ENCODE assay signal across 16 cellular contexts in the genomic region with DNA sequence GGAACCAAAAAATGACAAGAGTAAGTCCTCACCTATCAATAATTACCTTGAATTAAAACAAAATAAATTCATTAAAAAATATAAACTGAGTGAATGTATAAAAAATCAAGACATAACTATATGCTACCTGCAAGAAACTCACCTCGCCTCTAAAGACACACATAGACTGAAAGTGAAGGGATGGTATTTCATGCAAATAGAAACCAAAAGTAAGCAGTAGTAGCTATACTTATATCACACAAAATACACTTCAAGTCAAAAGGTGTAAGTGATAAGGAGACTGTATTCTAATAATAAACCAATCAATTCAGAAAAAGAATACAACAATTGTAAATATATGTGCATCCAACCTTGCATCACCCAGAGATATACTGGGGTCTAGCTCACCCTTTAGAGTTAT.
A peak's percentile ranks its signal among the peaks of the same experiment; 100 is the strongest.
DNase-seq lines count a peak whose midpoint lies in the region; ATAC-seq and TF ChIP-seq lines count a peak whose summit lies in the region.
"Had no signal": no experiment of that assay in that cellular context is flagged by ENCODE, and none has a peak within 500 bp of the region (broad histone marks: within the 10 kb centered on the region; RNA-seq: fewer than 3 reads in every experiment).

No MANE protein-coding gene starts in this region.

- H2AFZ ChIP-seq in GM23338 = no peak overlapping the region

- H3K4me1 Mint-ChIP-seq in GM23338 = no peaks in the 10 kb centered on the region
- H3K4me1 Mint-ChIP-seq: central memory CD8-positive, alpha-beta T cell; stimulated activated naive B cell treated with anti-CD40 and anti-IgM and Interleukin-4, amounts not matched to agents 10 μg/mL and 1 μg/mL and 100 μg/mL, for 72 hours had no signal

- no peaks in the 10 kb centered on the region for H3K9me2 ChIP-seq in GM23338 (ENCODE audit: insufficient read depth)

- H3K27ac Mint-ChIP-seq in GM23338 = no peak overlapping the region
- H3K27ac Mint-ChIP-seq: activated naive CD4-positive, alpha-beta T cell treated with anti-CD3 and anti-CD28 coated beads, Interleukin-2, amount 50 U/mL, for 72 hours; stimulated activated naive B cell treated with anti-CD40 and anti-IgM and Interleukin-4, amounts not matched to agents 10 μg/mL and 1 μg/mL and 100 μg/mL, for 72 hours had no signal

- H3K36me3 ChIP-seq in esophagus muscularis mucosa (no peaks in the 10 kb centered on the region), GM23338 (ENCODE audit: insufficient read depth) (no peaks in the 10 kb centered on the region)
- H3K36me3 ChIP-seq: heart left ventricle, vagina had no signal

- peak; percentile 88 for ATAC-seq in GM18511 (IDR thresholded peaks at IDR 0.05; ENCODE audit: unreplicated experiment)
- peak; percentile 96 for ATAC-seq in GM21360 (IDR thresholded peaks at IDR 0.05; ENCODE audit: unreplicated experiment)
- ATAC-seq in HG02852 (IDR thresholded peaks at IDR 0.05; ENCODE audit: unreplicated experiment) = peak; percentile 90
- ATAC-seq in HG03432 (IDR thresholded peaks at IDR 0.05; ENCODE audit: unreplicated experiment) = peak; percentile 91
- ATAC-seq in GM23338 = no peak
- ATAC-seq: activated naive CD4-positive, alpha-beta T cell treated with anti-CD3 and anti-CD28 coated beads, Interleukin-2, amount 50 U/mL, for 72 hours; heart left ventricle; stimulated activated naive B cell treated with anti-CD40 and anti-IgM and Interleukin-4, amounts not matched to agents 10 μg/mL and 1 μg/mL and 100 μg/mL, for 72 hours had no signal

- no peak for TF ChIP-seq EP300 in esophagus muscularis mucosa (IDR thresholded peaks at IDR 0.05)

- 92% methylated on average over 1 of the region's 1 CpG for WGBS in esophagus muscularis mucosa

- peaks cover 0 to 7% (median 0%) of the 10 kb centered on the region in 4 donors for H3K9me3 ChIP-seq in esophagus muscularis mucosa
- H3K9me3 ChIP-seq: vagina had no signal

- no peak for TF ChIP-seq POLR2A in esophagus muscularis mucosa (IDR thresholded peaks at IDR 0.05; ENCODE audit: low read depth)

- H3F3A ChIP-seq in GM23338 (replicated peaks; ENCODE audit: low read depth) = no peaks in the 10 kb centered on the region

- no peak overlapping the region for H3K4me3 ChIP-seq in esophagus muscularis mucosa
- H3K4me3 ChIP-seq in GM23338 = no peak overlapping the region
- H3K4me3 ChIP-seq: heart left ventricle, vagina had no signal

- intact Hi-C loops in esophagus muscularis mucosa (cut with DNase I) = no loop called here

- no peak for TF ChIP-seq CTCF in esophagus muscularis mucosa (IDR thresholded peaks at IDR 0.05)
- TF ChIP-seq CTCF in GM23338 (conservative IDR thresholded peaks at IDR 0.05; ENCODE audit: low read depth in 2 of 2) = no peak

- no peaks in the 10 kb centered on the region for H3K36me3 Mint-ChIP-seq in GM23338 (ENCODE audit: low read depth)
- H3K36me3 Mint-ChIP-seq: stimulated activated naive B cell treated with anti-CD40 and anti-IgM and Interleukin-4, amounts not matched to agents 10 μg/mL and 1 μg/mL and 100 μg/mL, for 72 hours had no signal

- H3K4me3 Mint-ChIP-seq in GM23338 = no peak overlapping the region
- H3K4me3 Mint-ChIP-seq: central memory CD8-positive, alpha-beta T cell; stimulated activated naive B cell treated with anti-CD40 and anti-IgM and Interleukin-4, amounts not matched to agents 10 μg/mL and 1 μg/mL and 100 μg/mL, for 72 hours had no signal

- H3K9me3 Mint-ChIP-seq in GM23338 = peaks cover 6% of the 10 kb centered on the region; the same call in 2 of the 3 replicates

- no peaks in the 10 kb centered on the region for H4K20me1 ChIP-seq in GM23338 (replicated peaks; ENCODE audit: insufficient read depth)

- no peak for DNase-seq in esophagus muscularis mucosa (ENCODE audit: extremely low spot score)
- no peak for DNase-seq in NCI-H1092 (lab: John Stamatoyannopoulos, UW)
- no peak for DNase-seq in RKO (ENCODE audit: low spot score)
- DNase-seq in GM23338 (ENCODE audit: low spot score) = no peak
- DNase-seq: DMS79 treated with DMSO at 0.1 percent for 48 hours; heart left ventricle; NCI-H526; stimulated activated CD4-positive, alpha-beta T cell treated with anti-CD3 and anti-CD28 coated beads, Interleukin-4, amount 100 ng/mL, for 1 hour; stimulated activated naive B cell treated with anti-CD40 and anti-IgM and Interleukin-4, amounts not matched to agents 10 μg/mL and 1 μg/mL and 100 μg/mL, for 72 hours had no signal

- no peaks in the 10 kb centered on the region for H3K79me2 ChIP-seq in GM23338 (replicated peaks; ENCODE audit: insufficient read depth)

- H3K27ac ChIP-seq in esophagus muscularis mucosa (replicated peaks in 1 of 4) (no peak overlapping the region), GM23338 (ENCODE audit: low read depth) (no peak overlapping the region)
- H3K27ac ChIP-seq: heart left ventricle, vagina had no signal

- H3K4me2 ChIP-seq in GM23338 = no peak overlapping the region

- H3K4me1 ChIP-seq in esophagus muscularis mucosa = no peaks in the 10 kb centered on the region
- H3K4me1 ChIP-seq in GM23338 (ENCODE audit: insufficient read depth) = no peaks in the 10 kb centered on the region
- H3K4me1 ChIP-seq: heart left ventricle, vagina had no signal

- no peaks in the 10 kb centered on the region for H3K27me3 Mint-ChIP-seq in GM23338 (ENCODE audit: insufficient read depth, low read depth, poor library complexity)
- H3K27me3 Mint-ChIP-seq: central memory CD8-positive, alpha-beta T cell had no signal

- H3K27me3 ChIP-seq in esophagus muscularis mucosa (no peaks in the 10 kb centered on the region), GM23338 (ENCODE audit: insufficient read depth) (no peaks in the 10 kb centered on the region)
- H3K27me3 ChIP-seq: vagina had no signal

TF ChIP-seq in GM23338, 12 proteins besides CTCF, POLR2A, EP300 and RAD21 (continues in another document):
- no peak for TF ChIP-seq JUNB (IDR thresholded peaks at IDR 0.05; ENCODE audit: unreplicated experiment)
- no peak for TF ChIP-seq STAT1 (IDR thresholded peaks at IDR 0.05; ENCODE audit: unreplicated experiment)
- no peak for TF ChIP-seq NANOG (IDR thresholded peaks at IDR 0.05; ENCODE audit: borderline replicate concordance)
- TF ChIP-seq, protein P1, sequence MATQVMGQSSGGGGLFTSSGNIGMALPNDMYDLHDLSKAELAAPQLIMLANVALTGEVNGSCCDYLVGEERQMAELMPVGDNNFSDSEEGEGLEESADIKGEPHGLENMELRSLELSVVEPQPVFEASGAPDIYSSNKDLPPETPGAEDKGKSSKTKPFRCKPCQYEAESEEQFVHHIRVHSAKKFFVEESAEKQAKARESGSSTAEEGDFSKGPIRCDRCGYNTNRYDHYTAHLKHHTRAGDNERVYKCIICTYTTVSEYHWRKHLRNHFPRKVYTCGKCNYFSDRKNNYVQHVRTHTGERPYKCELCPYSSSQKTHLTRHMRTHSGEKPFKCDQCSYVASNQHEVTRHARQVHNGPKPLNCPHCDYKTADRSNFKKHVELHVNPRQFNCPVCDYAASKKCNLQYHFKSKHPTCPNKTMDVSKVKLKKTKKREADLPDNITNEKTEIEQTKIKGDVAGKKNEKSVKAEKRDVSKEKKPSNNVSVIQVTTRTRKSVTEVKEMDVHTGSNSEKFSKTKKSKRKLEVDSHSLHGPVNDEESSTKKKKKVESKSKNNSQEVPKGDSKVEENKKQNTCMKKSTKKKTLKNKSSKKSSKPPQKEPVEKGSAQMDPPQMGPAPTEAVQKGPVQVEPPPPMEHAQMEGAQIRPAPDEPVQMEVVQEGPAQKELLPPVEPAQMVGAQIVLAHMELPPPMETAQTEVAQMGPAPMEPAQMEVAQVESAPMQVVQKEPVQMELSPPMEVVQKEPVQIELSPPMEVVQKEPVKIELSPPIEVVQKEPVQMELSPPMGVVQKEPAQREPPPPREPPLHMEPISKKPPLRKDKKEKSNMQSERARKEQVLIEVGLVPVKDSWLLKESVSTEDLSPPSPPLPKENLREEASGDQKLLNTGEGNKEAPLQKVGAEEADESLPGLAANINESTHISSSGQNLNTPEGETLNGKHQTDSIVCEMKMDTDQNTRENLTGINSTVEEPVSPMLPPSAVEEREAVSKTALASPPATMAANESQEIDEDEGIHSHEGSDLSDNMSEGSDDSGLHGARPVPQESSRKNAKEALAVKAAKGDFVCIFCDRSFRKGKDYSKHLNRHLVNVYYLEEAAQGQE (IDR thresholded peaks at IDR 0.05; ENCODE audit: unreplicated experiment) = no peak
- TF ChIP-seq POLR2AphosphoS5 (IDR thresholded peaks at IDR 0.05; ENCODE audit: low read depth) = no peak
- TF ChIP-seq, protein P2, sequence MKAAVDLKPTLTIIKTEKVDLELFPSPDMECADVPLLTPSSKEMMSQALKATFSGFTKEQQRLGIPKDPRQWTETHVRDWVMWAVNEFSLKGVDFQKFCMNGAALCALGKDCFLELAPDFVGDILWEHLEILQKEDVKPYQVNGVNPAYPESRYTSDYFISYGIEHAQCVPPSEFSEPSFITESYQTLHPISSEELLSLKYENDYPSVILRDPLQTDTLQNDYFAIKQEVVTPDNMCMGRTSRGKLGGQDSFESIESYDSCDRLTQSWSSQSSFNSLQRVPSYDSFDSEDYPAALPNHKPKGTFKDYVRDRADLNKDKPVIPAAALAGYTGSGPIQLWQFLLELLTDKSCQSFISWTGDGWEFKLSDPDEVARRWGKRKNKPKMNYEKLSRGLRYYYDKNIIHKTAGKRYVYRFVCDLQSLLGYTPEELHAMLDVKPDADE (IDR thresholded peaks at IDR 0.05) = no peak
- no peak for TF ChIP-seq CREB1 (CRISPR knock-in tag; IDR thresholded peaks at IDR 0.05; ENCODE audit: low read depth)
